In genomic region chr19:56476093-56476492, GRCh38 we compare ENCODE assay signal across 16 cellular contexts. TPM values are rescaled to one million over a fixed set of nuclear protein-coding genes. Genes with fewer than 3 reads are reported as not detected.
DNase-seq lines count a peak whose midpoint lies in the region; ATAC-seq and TF ChIP-seq lines count a peak whose summit lies in the region.
"Had no signal": no experiment of that assay in that cellular context is flagged by ENCODE, and none has a peak within 500 bp of the region (broad histone marks: within the 10 kb centered on the region; RNA-seq: fewer than 3 reads in every experiment).

No MANE protein-coding gene starts in this region.

- no peak overlapping the region for H3K9ac ChIP-seq in NT2/D1 (ENCODE audit: insufficient read length, low read depth)
- no peak overlapping the region for H3K9ac ChIP-seq in rectal smooth muscle tissue (ENCODE audit: low read length)

- H3K27ac ChIP-seq in CD4-positive, alpha-beta T cell (ENCODE audit: low read depth, low read length): no peak overlapping the region
- no peak overlapping the region for H3K27ac ChIP-seq in rectal smooth muscle tissue (ENCODE audit: low read depth, low read length)
- no peak overlapping the region for H3K27ac ChIP-seq in lower lobe of right lung
- peak overlapping the region in 2 of 4 donors; percentile 54 to 92 for H3K27ac ChIP-seq in tibial nerve
- H3K27ac ChIP-seq: prostate gland, RWPE1 had no signal

- peaks cover 18% of the 10 kb centered on the region for H3K4me1 Mint-ChIP-seq in CD4-positive, alpha-beta T cell (ENCODE audit: low read depth)
- peaks cover 19% of the 10 kb centered on the region for H3K4me1 Mint-ChIP-seq in activated T-cell treated with anti-CD3 and anti-CD28 coated beads, Interleukin-2, amount 50 U/mL, for 72 hours (ENCODE audit: low read depth)
- H3K4me1 Mint-ChIP-seq: mesothelial cell of epicardium had no signal

- no peak for TF ChIP-seq EP300 in tibial nerve (IDR thresholded peaks at IDR 0.05)

- H3K4me1 ChIP-seq in NT2/D1 (ENCODE audit: insufficient read depth, insufficient read length): no peaks in the 10 kb centered on the region
- no peaks in the 10 kb centered on the region for H3K4me1 ChIP-seq in rectal smooth muscle tissue (ENCODE audit: control insufficient read depth, insufficient read depth, low read length)
- no peaks in the 10 kb centered on the region for H3K4me1 ChIP-seq in lower lobe of right lung
- peaks cover 0 to 27% (median 4%) of the 10 kb centered on the region in 4 donors for H3K4me1 ChIP-seq in tibial nerve
- H3K4me1 ChIP-seq: prostate gland had no signal

- H3K36me3 ChIP-seq in NT2/D1 (ENCODE audit: insufficient read depth, insufficient read length, low read length): peaks cover 19% of the 10 kb centered on the region
- peaks cover 6% of the 10 kb centered on the region for H3K36me3 ChIP-seq in rectal smooth muscle tissue (ENCODE audit: control insufficient read depth, insufficient read depth, low read length)
- H3K36me3 ChIP-seq in lower lobe of right lung: no peaks in the 10 kb centered on the region
- peaks cover 0 to 62% (median 5%) of the 10 kb centered on the region in 3 donors for H3K36me3 ChIP-seq in tibial nerve
- H3K36me3 ChIP-seq: prostate gland had no signal

- H3K4me3 Mint-ChIP-seq in CD4-positive, alpha-beta T cell: no peak overlapping the region
- H3K4me3 Mint-ChIP-seq in activated T-cell treated with anti-CD3 and anti-CD28 coated beads, Interleukin-2, amount 50 U/mL, for 72 hours: no peak overlapping the region
- H3K4me3 Mint-ChIP-seq: mesothelial cell of epicardium had no signal

- POLR2A ChIA-PET in CD4-positive, alpha-beta T cell (lab: Charles Lee): no interaction called here

- peaks cover 23% of the 10 kb centered on the region for H3K9me3 Mint-ChIP-seq in CD4-positive, alpha-beta T cell
- peaks cover 22 to 40% of the 10 kb centered on the region in 2 donors for H3K9me3 Mint-ChIP-seq in activated T-cell treated with anti-CD3 and anti-CD28 coated beads, Interleukin-2, amount 50 U/mL, for 72 hours

- DNase-seq in CD4-positive, alpha-beta T cell: no peak
- DNase-seq in NT2/D1 (ENCODE audit: low read depth, low spot score): no peak
- DNase-seq in epithelial cell of esophagus (ENCODE audit: low read depth): no peak
- no peak for DNase-seq in activated T-cell treated with anti-CD3 and anti-CD28 coated beads, Interleukin-2, amount 50 U/mL, for 72 hours
- no peak for DNase-seq in epidermal melanocyte (ENCODE audit: insufficient read length, low spot score)
- no peak for DNase-seq in lower lobe of right lung
- no peak for DNase-seq in tibial nerve (ENCODE audit: low spot score in 2 of 2)
- DNase-seq: NCI-H1105 treated with DMSO at 0.1 percent for 48 hours; NCI-H524; stimulated activated CD4-positive, alpha-beta T cell treated with anti-CD3 and anti-CD28 coated beads, Interleukin-2, amount 100 ng/mL, for 48 hours had no signal

- H3K27me3 ChIP-seq in CD4-positive, alpha-beta T cell (ENCODE audit: control insufficient read depth, insufficient read depth, low read length): peaks cover 9% of the 10 kb centered on the region
- no peaks in the 10 kb centered on the region for H3K27me3 ChIP-seq in NT2/D1 (ENCODE audit: insufficient read depth, insufficient read length)
- no peaks in the 10 kb centered on the region for H3K27me3 ChIP-seq in rectal smooth muscle tissue (ENCODE audit: control insufficient read depth, insufficient read depth, low read length)
- H3K27me3 ChIP-seq in lower lobe of right lung (ENCODE audit: low read depth): peaks cover 4% of the 10 kb centered on the region
- no peaks in the 10 kb centered on the region for H3K27me3 ChIP-seq in tibial nerve

- H3K36me3 Mint-ChIP-seq in CD4-positive, alpha-beta T cell (ENCODE audit: low read depth): peaks cover 79% of the 10 kb centered on the region
- peaks cover 45% of the 10 kb centered on the region in 2 donors for H3K36me3 Mint-ChIP-seq in activated T-cell treated with anti-CD3 and anti-CD28 coated beads, Interleukin-2, amount 50 U/mL, for 72 hours (ENCODE audit: insufficient read depth in 2 of 2)

- no peak for ATAC-seq in CD4-positive, alpha-beta T cell (ENCODE audit: poor library complexity)
- ATAC-seq in activated T-cell treated with anti-CD3 and anti-CD28 coated beads, Interleukin-2, amount 50 U/mL, for 72 hours (replicated peaks in 1 of 2): no peak
- ATAC-seq in lower lobe of right lung: no peak
- ATAC-seq: HepG2 had no signal

- H3K4me3 ChIP-seq in NT2/D1 (ENCODE audit: insufficient read length, low read depth) (peak overlapping the region; percentile 97), epithelial cell of esophagus (ENCODE audit: low read length) (peak overlapping the region; percentile 89), rectal smooth muscle tissue (ENCODE audit: low read length) (peak overlapping the region; percentile 80), lower lobe of right lung (no peak overlapping the region), tibial nerve (peak overlapping the region in 1 of 4 donors; percentile 84)

- TF ChIP-seq POLR2A in tibial nerve (IDR thresholded peaks at IDR 0.05): no peak

- TF ChIP-seq CTCF in CD4-positive, alpha-beta T cell (IDR thresholded peaks at IDR 0.05): no peak
- TF ChIP-seq CTCF in epithelial cell of esophagus (IDR thresholded peaks at IDR 0.05; ENCODE audit: insufficient read depth, low read depth, low read length, missing control alignments) (no peak), lower lobe of right lung (IDR thresholded peaks at IDR 0.05) (no peak), tibial nerve (IDR thresholded peaks at IDR 0.05) (no peak)

- CTCF ChIA-PET in CD4-positive, alpha-beta T cell (lab: Charles Lee): no interaction called here

- WGBS in tibial nerve, 2 donors: 80 to 85% methylated on average over 10 of the region's 10 CpGs

- H3K27ac Mint-ChIP-seq in CD4-positive, alpha-beta T cell: peak overlapping the region; percentile 91
- no peak overlapping the region for H3K27ac Mint-ChIP-seq in activated T-cell treated with anti-CD3 and anti-CD28 coated beads, Interleukin-2, amount 50 U/mL, for 72 hours
- H3K27ac Mint-ChIP-seq: mesothelial cell of epicardium had no signal

- H3K27me3 Mint-ChIP-seq in CD4-positive, alpha-beta T cell: peaks cover 30% of the 10 kb centered on the region
- H3K27me3 Mint-ChIP-seq in activated T-cell treated with anti-CD3 and anti-CD28 coated beads, Interleukin-2, amount 50 U/mL, for 72 hours (ENCODE audit: low read depth): peaks cover 12% of the 10 kb centered on the region

- intact Hi-C loops in CD4-positive, alpha-beta T cell (cut with DNase I, micrococcal nuclease): loop anchor here in 1 of 2 experiments (1.0 to 5.0 kb wide), 2 partner anchors 72 to 116 kb away; partner anchors contain the start of gene ZNF583
- intact Hi-C loops in lower lobe of right lung (cut with DNase I): no loop called here

- H3K9me3 ChIP-seq in CD4-positive, alpha-beta T cell (ENCODE audit: control insufficient read depth, low read length): peaks cover 83% of the 10 kb centered on the region
- H3K9me3 ChIP-seq in NT2/D1 (ENCODE audit: insufficient read depth, low read length) (no peaks in the 10 kb centered on the region), lower lobe of right lung (peaks cover 25% of the 10 kb centered on the region), tibial nerve (peaks cover 0 to 80% (median 22%) of the 10 kb centered on the region in 4 donors)
- H3K9me3 ChIP-seq: prostate gland had no signal

RNA-seq across cellular contexts. Expression of gene ZNF667, which starts 1.1 kb away (rescaled TPM):
- 1 to 10 TPM; 3.6 to 4.1 TPM for total RNA-seq in CD4-positive, alpha-beta T cell
- 1 to 10 TPM; 1.5 to 4.6 TPM for total RNA-seq in activated T-cell treated with anti-CD3 and anti-CD28 coated beads, Interleukin-2, amount 50 U/mL, for 72 hours
- 1.4 TPM for total RNA-seq in lower lobe of right lung
- total RNA-seq in tibial nerve: 10 to 100 TPM in 1 of 4 donors, 1 to 10 TPM in 3; 3.6 to 12.2 (median 5.8) TPM
- total RNA-seq: chondrocyte, HepG2, mesothelial cell of epicardium had no signal

RNA-seq across cellular contexts. Expression of gene ZNF471, which starts 31.6 kb away (rescaled TPM):
- 1 to 10 TPM; 2.2 to 2.5 TPM for total RNA-seq in CD4-positive, alpha-beta T cell
- total RNA-seq in activated T-cell treated with anti-CD3 and anti-CD28 coated beads, Interleukin-2, amount 50 U/mL, for 72 hours: 1 to 10 TPM in 1 of 2 donors, under 1 TPM in 1; 0.76 to 1.4 TPM
- 7.6 TPM for total RNA-seq in lower lobe of right lung
- 10 to 100 TPM in 3 of 4 donors, 1 to 10 TPM in 1; 9.4 to 15.6 (median 11.3) TPM for total RNA-seq in tibial nerve
- total RNA-seq: HepG2, mesothelial cell of epicardium had no signal
